2 cellular contexts compared by ENCODE assay signal in the genomic region with DNA sequence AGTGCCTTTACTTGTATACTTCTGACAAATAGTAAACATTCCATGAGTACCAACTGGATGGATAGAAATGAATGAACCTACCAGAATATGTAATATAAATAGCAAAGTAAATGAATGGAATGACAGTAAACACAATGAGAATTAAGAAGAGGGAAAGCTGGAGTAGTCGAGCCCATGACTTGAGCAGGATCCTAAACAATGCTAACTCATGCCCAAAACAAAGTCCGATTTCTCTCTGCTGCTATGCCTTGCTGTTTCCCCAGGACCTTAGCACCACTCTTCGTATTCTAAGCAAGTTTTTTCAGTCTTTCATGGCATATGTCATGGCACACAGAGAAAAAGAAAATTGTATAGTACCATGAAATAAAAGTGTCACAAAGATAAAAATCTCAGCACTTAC.
TF ChIP-seq lines count a peak whose summit lies in the region.

No MANE protein-coding gene starts in this region.

TF ChIP-seq in SK-N-SH, 30 proteins besides CTCF, POLR2A, EP300 and RAD21 (continued from another document):
- TF ChIP-seq, protein P1, sequence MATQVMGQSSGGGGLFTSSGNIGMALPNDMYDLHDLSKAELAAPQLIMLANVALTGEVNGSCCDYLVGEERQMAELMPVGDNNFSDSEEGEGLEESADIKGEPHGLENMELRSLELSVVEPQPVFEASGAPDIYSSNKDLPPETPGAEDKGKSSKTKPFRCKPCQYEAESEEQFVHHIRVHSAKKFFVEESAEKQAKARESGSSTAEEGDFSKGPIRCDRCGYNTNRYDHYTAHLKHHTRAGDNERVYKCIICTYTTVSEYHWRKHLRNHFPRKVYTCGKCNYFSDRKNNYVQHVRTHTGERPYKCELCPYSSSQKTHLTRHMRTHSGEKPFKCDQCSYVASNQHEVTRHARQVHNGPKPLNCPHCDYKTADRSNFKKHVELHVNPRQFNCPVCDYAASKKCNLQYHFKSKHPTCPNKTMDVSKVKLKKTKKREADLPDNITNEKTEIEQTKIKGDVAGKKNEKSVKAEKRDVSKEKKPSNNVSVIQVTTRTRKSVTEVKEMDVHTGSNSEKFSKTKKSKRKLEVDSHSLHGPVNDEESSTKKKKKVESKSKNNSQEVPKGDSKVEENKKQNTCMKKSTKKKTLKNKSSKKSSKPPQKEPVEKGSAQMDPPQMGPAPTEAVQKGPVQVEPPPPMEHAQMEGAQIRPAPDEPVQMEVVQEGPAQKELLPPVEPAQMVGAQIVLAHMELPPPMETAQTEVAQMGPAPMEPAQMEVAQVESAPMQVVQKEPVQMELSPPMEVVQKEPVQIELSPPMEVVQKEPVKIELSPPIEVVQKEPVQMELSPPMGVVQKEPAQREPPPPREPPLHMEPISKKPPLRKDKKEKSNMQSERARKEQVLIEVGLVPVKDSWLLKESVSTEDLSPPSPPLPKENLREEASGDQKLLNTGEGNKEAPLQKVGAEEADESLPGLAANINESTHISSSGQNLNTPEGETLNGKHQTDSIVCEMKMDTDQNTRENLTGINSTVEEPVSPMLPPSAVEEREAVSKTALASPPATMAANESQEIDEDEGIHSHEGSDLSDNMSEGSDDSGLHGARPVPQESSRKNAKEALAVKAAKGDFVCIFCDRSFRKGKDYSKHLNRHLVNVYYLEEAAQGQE (IDR thresholded peaks at IDR 0.05; ENCODE audit: low read depth, low read length), result no peak
- TF ChIP-seq CHD2 (IDR thresholded peaks at IDR 0.05; ENCODE audit: low read length, partially characterized antibody), result no peak
- no peak for TF ChIP-seq SMC3 (IDR thresholded peaks at IDR 0.05; ENCODE audit: low read depth, low read length)
- TF ChIP-seq ELF1 (IDR thresholded peaks at IDR 0.05), result no peak
- TF ChIP-seq JUND (IDR thresholded peaks at IDR 0.05), result no peak
- TF ChIP-seq, protein P2, sequence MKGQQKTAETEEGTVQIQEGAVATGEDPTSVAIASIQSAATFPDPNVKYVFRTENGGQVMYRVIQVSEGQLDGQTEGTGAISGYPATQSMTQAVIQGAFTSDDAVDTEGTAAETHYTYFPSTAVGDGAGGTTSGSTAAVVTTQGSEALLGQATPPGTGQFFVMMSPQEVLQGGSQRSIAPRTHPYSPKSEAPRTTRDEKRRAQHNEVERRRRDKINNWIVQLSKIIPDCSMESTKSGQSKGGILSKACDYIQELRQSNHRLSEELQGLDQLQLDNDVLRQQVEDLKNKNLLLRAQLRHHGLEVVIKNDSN (IDR thresholded peaks at IDR 0.05; ENCODE audit: borderline replicate concordance, low read depth), result no peak
- no peak for TF ChIP-seq TEAD4 (IDR thresholded peaks at IDR 0.05; ENCODE audit: borderline replicate concordance, insufficient read depth)
- no peak for TF ChIP-seq RCOR1 (IDR thresholded peaks at IDR 0.05; ENCODE audit: low read length)
- no peak for TF ChIP-seq POLR2AphosphoS5 (IDR thresholded peaks at IDR 0.05; ENCODE audit: low read depth, low read length)
- TF ChIP-seq SIN3A (IDR thresholded peaks at IDR 0.05; ENCODE audit: borderline replicate concordance, low read depth, low read length), result no peak

TF ChIP-seq in SK-N-SH treated with all-trans-retinoic acid at 6 μM for 48 hours, 23 proteins besides CTCF, POLR2A, EP300 and RAD21 (continued from another document):
- TF ChIP-seq, protein P3, sequence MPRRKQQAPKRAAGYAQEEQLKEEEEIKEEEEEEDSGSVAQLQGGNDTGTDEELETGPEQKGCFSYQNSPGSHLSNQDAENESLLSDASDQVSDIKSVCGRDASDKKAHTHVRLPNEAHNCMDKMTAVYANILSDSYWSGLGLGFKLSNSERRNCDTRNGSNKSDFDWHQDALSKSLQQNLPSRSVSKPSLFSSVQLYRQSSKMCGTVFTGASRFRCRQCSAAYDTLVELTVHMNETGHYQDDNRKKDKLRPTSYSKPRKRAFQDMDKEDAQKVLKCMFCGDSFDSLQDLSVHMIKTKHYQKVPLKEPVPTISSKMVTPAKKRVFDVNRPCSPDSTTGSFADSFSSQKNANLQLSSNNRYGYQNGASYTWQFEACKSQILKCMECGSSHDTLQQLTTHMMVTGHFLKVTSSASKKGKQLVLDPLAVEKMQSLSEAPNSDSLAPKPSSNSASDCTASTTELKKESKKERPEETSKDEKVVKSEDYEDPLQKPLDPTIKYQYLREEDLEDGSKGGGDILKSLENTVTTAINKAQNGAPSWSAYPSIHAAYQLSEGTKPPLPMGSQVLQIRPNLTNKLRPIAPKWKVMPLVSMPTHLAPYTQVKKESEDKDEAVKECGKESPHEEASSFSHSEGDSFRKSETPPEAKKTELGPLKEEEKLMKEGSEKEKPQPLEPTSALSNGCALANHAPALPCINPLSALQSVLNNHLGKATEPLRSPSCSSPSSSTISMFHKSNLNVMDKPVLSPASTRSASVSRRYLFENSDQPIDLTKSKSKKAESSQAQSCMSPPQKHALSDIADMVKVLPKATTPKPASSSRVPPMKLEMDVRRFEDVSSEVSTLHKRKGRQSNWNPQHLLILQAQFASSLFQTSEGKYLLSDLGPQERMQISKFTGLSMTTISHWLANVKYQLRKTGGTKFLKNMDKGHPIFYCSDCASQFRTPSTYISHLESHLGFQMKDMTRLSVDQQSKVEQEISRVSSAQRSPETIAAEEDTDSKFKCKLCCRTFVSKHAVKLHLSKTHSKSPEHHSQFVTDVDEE (CRISPR knock-in tag; IDR thresholded peaks at IDR 0.05), result no peak
- no peak for TF ChIP-seq ISL1 (CRISPR knock-in tag; IDR thresholded peaks at IDR 0.05)
